Comparison of ENCODE assay signal across 9 cellular contexts in genomic region chr15:96325579-96326331, GRCh38. TPM values are rescaled to one million over a fixed set of nuclear protein-coding genes. Genes with fewer than 3 reads are reported as not detected.
DNase-seq lines count a peak whose midpoint lies in the region; ATAC-seq and TF ChIP-seq lines count a peak whose summit lies in the region.
"Had no signal": no experiment of that assay in that cellular context is flagged by ENCODE, and none has a peak within 500 bp of the region (broad histone marks: within the 10 kb centered on the region; RNA-seq: fewer than 3 reads in every experiment).

No MANE protein-coding gene starts in this region.

- H3K27me3 Mint-ChIP-seq in endodermal cell (ENCODE audit: insufficient read depth) (peaks cover 96% of the 10 kb centered on the region), neural progenitor cell (ENCODE audit: insufficient read depth, low read depth) (peaks cover 6% of the 10 kb centered on the region)
- peaks cover 64% of the 10 kb centered on the region for H3K27me3 Mint-ChIP-seq in activated T-helper 17 cell treated with anti-CD3 and anti-CD28 coated beads, Interleukin-2, amount 50 U/mL, for 72 hours

- H3K79me2 ChIP-seq in MM.1S (ENCODE audit: low read length) = no peaks in the 10 kb centered on the region
- peaks cover 74% of the 10 kb centered on the region for H3K79me2 ChIP-seq in neural progenitor cell (ENCODE audit: low read depth)

- no peak for ATAC-seq in activated T-helper 17 cell treated with anti-CD3 and anti-CD28 coated beads, Interleukin-2, amount 50 U/mL, for 72 hours (replicated peaks)

- H3F3A ChIP-seq in MM.1S (ENCODE audit: insufficient read depth, low read length) = no peaks in the 10 kb centered on the region
- H3F3A ChIP-seq in neural progenitor cell (ENCODE audit: low read depth) = peaks cover 90% of the 10 kb centered on the region

- peaks cover 37% of the 10 kb centered on the region for H3K4me1 Mint-ChIP-seq in endodermal cell
- peaks cover 57% of the 10 kb centered on the region for H3K4me1 Mint-ChIP-seq in neural progenitor cell
- peaks cover 3% of the 10 kb centered on the region for H3K4me1 Mint-ChIP-seq in activated T-helper 17 cell treated with anti-CD3 and anti-CD28 coated beads, Interleukin-2, amount 50 U/mL, for 72 hours

- no peaks in the 10 kb centered on the region for H3K36me3 ChIP-seq in MM.1S (replicated peaks; ENCODE audit: insufficient read depth, low read length)
- H3K36me3 ChIP-seq in endodermal cell (ENCODE audit: control insufficient read depth, insufficient read depth, low read length) = no peaks in the 10 kb centered on the region
- no peaks in the 10 kb centered on the region for H3K36me3 ChIP-seq in neural progenitor cell

- H3K9ac ChIP-seq in MM.1S (ENCODE audit: low read length) (peak overlapping the region; percentile 67; the same call in 1 of the 2 replicates), endodermal cell (ENCODE audit: extremely low read depth, low read length, poor library complexity, severe bottlenecking) (no peak overlapping the region), neural progenitor cell (peak overlapping the region; percentile 16)

- TF ChIP-seq CTCF in AG09309 (IDR thresholded peaks at IDR 0.05; ENCODE audit: control insufficient read depth, insufficient read depth, low read depth, low read length, missing control alignments) = no peak
- TF ChIP-seq CTCF in MM.1S (IDR thresholded peaks at IDR 0.05; ENCODE audit: low read length) = no peak
- TF ChIP-seq CTCF in endodermal cell (conservative IDR thresholded peaks at IDR 0.05) = no peak
- TF ChIP-seq CTCF in neural progenitor cell (IDR thresholded peaks at IDR 0.05) = no peak
- no peak for TF ChIP-seq CTCF in GM13976 (IDR thresholded peaks at IDR 0.05; ENCODE audit: borderline replicate concordance, control extremely low read depth, extremely low read depth, insufficient read depth, missing control alignments)

- H3K27me3 ChIP-seq in MM.1S (replicated peaks; ENCODE audit: insufficient read depth, low read length) = 0 out of 2 replicates have a peak, but pooled peaks cover 8% of the 10 kb centered on the region
- H3K27me3 ChIP-seq in endodermal cell (ENCODE audit: control insufficient read depth, insufficient read depth, low read length, poor library complexity, severe bottlenecking) = peaks cover 94% of the 10 kb centered on the region
- H3K27me3 ChIP-seq in neural progenitor cell = peaks cover 36% of the 10 kb centered on the region

- H3K27ac ChIP-seq in MM.1S (ENCODE audit: low read length) (no peak overlapping the region), endodermal cell (ENCODE audit: low read depth, low read length) (no peak overlapping the region), neural progenitor cell (peak overlapping the region; percentile 40)

- peak overlapping the region; percentile 90 for H3K4me2 ChIP-seq in MM.1S (ENCODE audit: low read depth, low read length)
- H3K4me2 ChIP-seq in neural progenitor cell = peak overlapping the region; percentile 97

- WGBS in endodermal cell (ENCODE audit: insufficient coverage in 1 of 2, insufficient read length in 1 of 2), 2 experiments = 4 to 8% methylated on average over 6 to 16 of the region's 17 CpGs

- no peaks in the 10 kb centered on the region for H4K20me1 ChIP-seq in MM.1S (ENCODE audit: insufficient read depth, low read length)
- peaks cover 7% of the 10 kb centered on the region for H4K20me1 ChIP-seq in neural progenitor cell (ENCODE audit: low read depth)

- in situ Hi-C loops in GM13976 (cut with MboI; ENCODE audit: low sequenced_read_pairs, unreplicated experiment) = loop anchor here (25.0 kb wide), 1 partner anchor 1063 kb away; no protein-coding TSS in a partner anchor

- H3K4me3 ChIP-seq in AG09309 (ENCODE audit: control insufficient read depth, low read depth, low read length) = peak overlapping the region; percentile 85
- H3K4me3 ChIP-seq in MM.1S (ENCODE audit: low read length) = peak overlapping the region; percentile 76
- H3K4me3 ChIP-seq in endodermal cell (ENCODE audit: low read length) = peak overlapping the region; percentile 90
- H3K4me3 ChIP-seq in neural progenitor cell = peak overlapping the region; percentile 74

- H3K36me3 Mint-ChIP-seq in endodermal cell (ENCODE audit: low read depth) (no peaks in the 10 kb centered on the region), neural progenitor cell (no peaks in the 10 kb centered on the region)
- peaks cover 8% of the 10 kb centered on the region for H3K36me3 Mint-ChIP-seq in activated T-helper 17 cell treated with anti-CD3 and anti-CD28 coated beads, Interleukin-2, amount 50 U/mL, for 72 hours (ENCODE audit: low read depth)

- H3K9me3 Mint-ChIP-seq in endodermal cell = no peaks in the 10 kb centered on the region
- H3K9me3 Mint-ChIP-seq in neural progenitor cell = no peaks in the 10 kb centered on the region
- H3K9me3 Mint-ChIP-seq in activated T-helper 17 cell treated with anti-CD3 and anti-CD28 coated beads, Interleukin-2, amount 50 U/mL, for 72 hours = no peaks in the 10 kb centered on the region

- peak overlapping the region; percentile 52 for H3K4me3 Mint-ChIP-seq in endodermal cell
- peak overlapping the region; percentile 98 for H3K4me3 Mint-ChIP-seq in neural progenitor cell
- H3K4me3 Mint-ChIP-seq in activated T-helper 17 cell treated with anti-CD3 and anti-CD28 coated beads, Interleukin-2, amount 50 U/mL, for 72 hours = no peak overlapping the region

- no peaks in the 10 kb centered on the region for H3K9me2 ChIP-seq in MM.1S (replicated peaks; ENCODE audit: insufficient read depth, low read length)

- peaks cover 5% of the 10 kb centered on the region; the same call in 1 of the 2 replicates for H3K4me1 ChIP-seq in MM.1S (ENCODE audit: low read length)
- no peaks in the 10 kb centered on the region for H3K4me1 ChIP-seq in endodermal cell (ENCODE audit: control insufficient read depth, insufficient read depth, low read length)
- H3K4me1 ChIP-seq in neural progenitor cell = peaks cover 54% of the 10 kb centered on the region

- H2AFZ ChIP-seq in MM.1S (ENCODE audit: low read length) = peak overlapping the region; percentile 91
- H2AFZ ChIP-seq in neural progenitor cell (replicated peaks) = no peak overlapping the region

- H3K27ac Mint-ChIP-seq in endodermal cell (no peak overlapping the region), neural progenitor cell (peak overlapping the region; percentile 99)
- H3K27ac Mint-ChIP-seq in activated T-helper 17 cell treated with anti-CD3 and anti-CD28 coated beads, Interleukin-2, amount 50 U/mL, for 72 hours = no peak overlapping the region

- no peaks in the 10 kb centered on the region for H3K9me3 ChIP-seq in MM.1S (replicated peaks; ENCODE audit: insufficient read depth, low read length)
- H3K9me3 ChIP-seq in endodermal cell (ENCODE audit: control insufficient read depth, low read length) = no peaks in the 10 kb centered on the region
- H3K9me3 ChIP-seq in neural progenitor cell (ENCODE audit: low read depth) = no peaks in the 10 kb centered on the region

- DNase-seq in AG09309 (ENCODE audit: low read depth) (no peak), MM.1S (no peak), endodermal cell (peak; percentile 52), neural progenitor cell (ENCODE audit: low spot score) (peak; percentile 60), GM13976 (ENCODE audit: low spot score) (no peak), NCI-H1105 treated with DMSO at 0.1 percent for 48 hours (lab: John Stamatoyannopoulos, UW) (no peak)
- DNase-seq in stimulated activated CD8-positive, alpha-beta memory T cell treated with anti-CD3 and anti-CD28 coated beads, Interleukin-4, amount 100 ng/mL, for 48 hours = no peak
- DNase-seq: cerebellar nuclear complex had no signal

RNA-seq across cellular contexts. Expression of gene NR2F2, which starts 4.7 kb away (rescaled TPM):
- 1 to 10 TPM in 1 of 2 donors, under 1 TPM in 1; 0.73 to 3.3 TPM for total RNA-seq in endodermal cell
- 54.2 TPM for polyA plus RNA-seq in endodermal cell (2013, experiment 1 of 2)
- polyA plus RNA-seq in endodermal cell (2013, experiment 2 of 2) = 40.9 TPM
- 24.6 and 32.1 TPM in 2 replicates for total RNA-seq in neural progenitor cell (ENCODE audit: low replicate concordance)
- not detected for total RNA-seq in activated T-helper 17 cell treated with anti-CD3 and anti-CD28 coated beads, Interleukin-2, amount 50 U/mL, for 72 hours

Comparison
In these comparisons a context has a peak if more than half of its experiments do, and no peak if none do; other contexts are left out.
1. DNase-seq: peak in endodermal cell (single experiment) and neural progenitor cell (single experiment); none in AG09309 (single experiment), MM.1S (single experiment), stimulated activated CD8-positive, alpha-beta memory T cell treated with anti-CD3 and anti-CD28 coated beads, Interleukin-4, amount 100 ng/mL, for 48 hours (single experiment), GM13976 (single experiment) and NCI-H1105 treated with DMSO at 0.1 percent for 48 hours (single experiment).
2. Peak in every context shown above with its lines, with median percentiles within 50 percentile points of each other: H3K4me3 ChIP-seq.